12 cellular contexts compared by ENCODE assay signal in genomic region chr13:21913010-21913409, GRCh38.
DNase-seq lines count a peak whose midpoint lies in the region; ATAC-seq and TF ChIP-seq lines count a peak whose summit lies in the region.
"Had no signal": no experiment of that assay in that cellular context is flagged by ENCODE, and none has a peak within 500 bp of the region (broad histone marks: within the 10 kb centered on the region; RNA-seq: fewer than 3 reads in every experiment).

No MANE protein-coding gene starts in this region.

- peaks cover 9% of the 10 kb centered on the region for H3K4me1 Mint-ChIP-seq in endothelial cell (ENCODE audit: unreplicated experiment)

- 0 out of 2 replicates have a peak, but pooled peaks have one; percentile 16 for TF ChIP-seq CTCF in GM12875 (IDR thresholded peaks at IDR 0.05; ENCODE audit: borderline replicate concordance, insufficient read depth, low read depth, low read length)
- TF ChIP-seq CTCF in endothelial cell (IDR thresholded peaks at IDR 0.05; ENCODE audit: unreplicated experiment) = peak; percentile 51

- H3K4me3 Mint-ChIP-seq in endothelial cell (ENCODE audit: unreplicated experiment) = no peak overlapping the region

- no peaks in the 10 kb centered on the region for H3K36me3 Mint-ChIP-seq in endothelial cell (ENCODE audit: low read depth, unreplicated experiment)

- peak; percentile 23 for DNase-seq in AG20443 (ENCODE audit: low spot score)
- peak; percentile 17 for DNase-seq in NCI-H526 treated with DMSO at 0.1 percent for 48 hours (lab: John Stamatoyannopoulos, UW)
- DNase-seq in endothelial cell (ENCODE audit: low spot score) = peak; percentile 42
- DNase-seq in hepatic stellate cell (ENCODE audit: low spot score) = no peak
- no peak for DNase-seq in activated CD8-positive, alpha-beta memory T cell treated with anti-CD3 and anti-CD28 coated beads, Interleukin-2, amount 50 U/mL, for 4 hours
- DNase-seq in stimulated activated naive CD4-positive, alpha-beta T cell treated with Interleukin-2 at 50 U/mL for 16 hours (lab: John Stamatoyannopoulos, UW) = no peak
- DNase-seq: hypothalamus; midbrain; NCI-H187 treated with DMSO at 0.1 percent for 48 hours; stimulated activated CD4-positive, alpha-beta T cell treated with anti-CD3 and anti-CD28 coated beads, Interleukin-4, amount 100 ng/mL, for 4 hours had no signal

- ATAC-seq in GM19324 (IDR thresholded peaks at IDR 0.05; ENCODE audit: low FRiP score, unreplicated experiment) = no peak

- H3K27ac Mint-ChIP-seq in endothelial cell (ENCODE audit: unreplicated experiment) = no peak overlapping the region

- H3K9me3 Mint-ChIP-seq in endothelial cell (ENCODE audit: unreplicated experiment) = no peaks in the 10 kb centered on the region

- peaks cover 1% of the 10 kb centered on the region for H3K27me3 Mint-ChIP-seq in endothelial cell (ENCODE audit: unreplicated experiment)

- no peak overlapping the region for H3K4me3 ChIP-seq in GM12875 (ENCODE audit: low read depth, low read length)

Comparison
In these comparisons a context has a peak if more than half of its experiments do, and no peak if none do; other contexts are left out.
1. DNase-seq: peak in AG20443 (single experiment), NCI-H526 treated with DMSO at 0.1 percent for 48 hours (single experiment) and endothelial cell (single experiment); none in hepatic stellate cell (single experiment), activated CD8-positive, alpha-beta memory T cell treated with anti-CD3 and anti-CD28 coated beads, Interleukin-2, amount 50 U/mL, for 4 hours (single experiment) and stimulated activated naive CD4-positive, alpha-beta T cell treated with Interleukin-2 at 50 U/mL for 16 hours (single experiment).